ENCODE assay signal across 22 cellular contexts in the genomic region with DNA sequence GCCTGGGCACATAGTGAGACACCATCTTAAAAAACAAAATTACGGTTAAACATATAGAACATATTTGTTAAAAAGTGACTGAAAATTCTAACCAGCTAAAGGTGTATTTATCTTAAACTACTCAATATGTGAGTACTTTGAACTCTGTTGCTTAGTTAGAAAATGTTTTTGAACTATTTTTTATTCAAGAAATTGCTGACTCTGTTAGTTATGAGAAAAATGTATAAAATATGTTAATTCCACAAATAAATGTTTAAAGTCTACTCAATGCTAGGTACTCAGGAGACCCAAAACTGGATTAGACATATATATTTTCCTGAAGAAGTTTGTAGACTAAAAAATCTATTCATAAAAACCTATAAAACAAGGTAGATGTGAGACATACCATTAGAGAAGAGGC. TPM values are rescaled to one million over a fixed set of nuclear protein-coding genes. Genes with fewer than 3 reads are reported as not detected.
A peak's percentile ranks its signal among the peaks of the same experiment; 100 is the strongest.
DNase-seq lines count a peak whose midpoint lies in the region; ATAC-seq, FAIRE-seq and TF ChIP-seq lines count a peak whose summit lies in the region.
"Had no signal": no experiment of that assay in that cellular context is flagged by ENCODE, and none has a peak within 500 bp of the region (broad histone marks: within the 10 kb centered on the region; RNA-seq: fewer than 3 reads in every experiment).

No MANE protein-coding gene starts in this region.

- no peaks in the 10 kb centered on the region for H3K36me3 ChIP-seq in HepG2 (replicated peaks in 1 of 2; ENCODE audit: control insufficient read depth in 1 of 2, insufficient read depth in 2 of 2, low read length in 2 of 2)
- H3K36me3 ChIP-seq in right lobe of liver: no peaks in the 10 kb centered on the region
- no peaks in the 10 kb centered on the region for H3K36me3 ChIP-seq in K562 (ENCODE audit: control insufficient read depth, insufficient read depth, low read length)
- H3K36me3 ChIP-seq in smooth muscle cell (ENCODE audit: low read depth): no peaks in the 10 kb centered on the region
- H3K36me3 ChIP-seq: BE2C, BLaER1 had no signal

- TF ChIP-seq RAD21 in HepG2 (CRISPR knock-in tag; IDR thresholded peaks at IDR 0.05): no peak
- TF ChIP-seq RAD21 in K562 (CRISPR knock-in tag; conservative IDR thresholded peaks at IDR 0.05 in 1 of 2, IDR thresholded peaks at IDR 0.05 in 1 of 2): no peak

- H3K27me3 ChIP-seq in HepG2 (ENCODE audit: control insufficient read depth in 1 of 2, insufficient read depth in 2 of 2, low read length in 2 of 2): peaks cover 0 to 10% of the 10 kb centered on the region in 2 experiments; a peak in 2 of 5 replicates
- no peaks in the 10 kb centered on the region for H3K27me3 ChIP-seq in right lobe of liver
- no peaks in the 10 kb centered on the region; a peak in 1 of 5 replicates for H3K27me3 ChIP-seq in K562 (ENCODE audit: control insufficient read depth in 2 of 2, insufficient read depth in 2 of 2, low read length in 2 of 2)
- no peaks in the 10 kb centered on the region for H3K27me3 ChIP-seq in smooth muscle cell (ENCODE audit: low read depth)
- H3K27me3 ChIP-seq: BLaER1 had no signal

- in situ Hi-C loops in HepG2 (cut with HindIII; ENCODE audit: extremely low pct_ligation_motif_present, low pct_unique_long_range_greater_than_20kb) (loop anchor here (5.0 to 10.0 kb wide), 2 partner anchors 746 to 964 kb away; no protein-coding TSS in a partner anchor), K562 (cut with MboI) (loop anchor here (10.0 to 25.0 kb wide), 2 partner anchors 751 to 954 kb away; no protein-coding TSS in a partner anchor)

- H3K9me1 ChIP-seq in K562 (ENCODE audit: control insufficient read depth, insufficient read depth, low read length): no peaks in the 10 kb centered on the region

- TF ChIP-seq CTCF in HepG2 (CRISPR knock-in tag; IDR thresholded peaks at IDR 0.05) (no peak), right lobe of liver (IDR thresholded peaks at IDR 0.05) (no peak), K562 (IDR thresholded peaks at IDR 0.05 in 2 of 3, conservative IDR thresholded peaks at IDR 0.05 in 1 of 3; ENCODE audit: insufficient read depth in 2 of 3, low read depth in 1 of 3, low read length in 3 of 3) (no peak), smooth muscle cell (IDR thresholded peaks at IDR 0.05; ENCODE audit: borderline replicate concordance, insufficient read depth, poor library complexity, severe bottlenecking) (no peak)

- H4K20me1 ChIP-seq in HepG2 (ENCODE audit: insufficient read depth, low read length) (no peaks in the 10 kb centered on the region), K562 (replicated peaks; ENCODE audit: control insufficient read depth, insufficient read depth, low read length) (no peaks in the 10 kb centered on the region), smooth muscle cell (ENCODE audit: low read depth) (no peaks in the 10 kb centered on the region)
- H4K20me1 ChIP-seq: BLaER1 had no signal

- no peak overlapping the region for H3K4me3 Mint-ChIP-seq in dendritic cell treated with granulocyte-macrophage colony-stimulating factor and Interleukin-4, amounts not matched to agents 40 ng/mL and 50 ng/mL, for 4 days
- no peak overlapping the region for H3K4me3 Mint-ChIP-seq in activated naive CD4-positive, alpha-beta T cell treated with anti-CD3 and anti-CD28 coated beads for 36 hours
- H3K4me3 Mint-ChIP-seq: CD14-positive monocyte; CD4-positive, CD25-positive, alpha-beta regulatory T cell; CD8-positive, alpha-beta memory T cell had no signal

- WGBS in HepG2 (ENCODE audit: low lambda C conversion rate): 81% methylated on average over 1 of the region's 1 CpG
- 85% methylated on average over 1 of the region's 1 CpG for WGBS in right lobe of liver (ENCODE audit: insufficient coverage, low coverage, low lambda C conversion rate, missing lambda C conversion rate)
- WGBS in K562 (ENCODE audit: insufficient coverage, low coverage, missing lambda C conversion rate): 69% methylated on average over 1 of the region's 1 CpG
- 97% methylated on average over 1 of the region's 1 CpG for WGBS in smooth muscle cell (ENCODE audit: low lambda C conversion rate)

- CTCF ChIA-PET in HepG2 (lab: Yijun Ruan, JAX; ENCODE audit: low intra/inter-chr PET ratio, low total read pairs) (interaction anchor here (0.7 to 2.4 kb wide), 9 partner anchors 234 to 1049 kb away, joined by 3 to 24 read pairs (median 5); no protein-coding TSS in a partner anchor), K562 (lab: Yijun Ruan, JAX; ENCODE audit: low intra/inter-chr PET ratio) (interaction anchor here (0.7 kb wide), 1 partner anchor 958 kb away, joined by 4 read pairs; no protein-coding TSS in a partner anchor)
- CTCF ChIA-PET in activated naive CD4-positive, alpha-beta T cell treated with anti-CD3 and anti-CD28 coated beads for 36 hours (lab: Charles Lee): interaction anchor here (0.6 to 1.3 kb wide), 8 partner anchors 17 to 1169 kb away, joined by 3 to 10 read pairs (median 4); no protein-coding TSS in a partner anchor

- no peaks in the 10 kb centered on the region for H3K4me1 Mint-ChIP-seq in dendritic cell treated with granulocyte-macrophage colony-stimulating factor and Interleukin-4, amounts not matched to agents 40 ng/mL and 50 ng/mL, for 4 days (ENCODE audit: low read depth)
- H3K4me1 Mint-ChIP-seq in activated naive CD4-positive, alpha-beta T cell treated with anti-CD3 and anti-CD28 coated beads for 36 hours (ENCODE audit: low read depth): no peaks in the 10 kb centered on the region
- H3K4me1 Mint-ChIP-seq: CD14-positive monocyte; CD4-positive, alpha-beta memory T cell; CD4-positive, CD25-positive, alpha-beta regulatory T cell; CD8-positive, alpha-beta memory T cell had no signal

- 0 out of 2 replicates have a peak, but pooled peaks cover 5% of the 10 kb centered on the region for H3K4me1 ChIP-seq in HepG2 (ENCODE audit: insufficient read depth, low read length)
- no peaks in the 10 kb centered on the region for H3K4me1 ChIP-seq in right lobe of liver
- no peaks in the 10 kb centered on the region for H3K4me1 ChIP-seq in K562 (replicated peaks in 1 of 2; ENCODE audit: control insufficient read depth in 2 of 2, insufficient read depth in 2 of 2, low read length in 2 of 2)
- no peaks in the 10 kb centered on the region for H3K4me1 ChIP-seq in smooth muscle cell (ENCODE audit: low read depth)
- H3K4me1 ChIP-seq: BE2C, BLaER1 had no signal

- DNase-seq in HepG2 (ENCODE audit: low spot score): no peak
- no peak for DNase-seq in right lobe of liver
- no peak for DNase-seq in K562 (ENCODE audit: extremely low read depth in 1 of 4, low spot score in 3 of 4)
- DNase-seq in smooth muscle cell (lab: John Stamatoyannopoulos, UW; ENCODE audit: unreplicated experiment): no peak
- no peak for DNase-seq in activated naive CD4-positive, alpha-beta T cell treated with anti-CD3 and anti-CD28 coated beads for 36 hours
- no peak for DNase-seq in stimulated activated CD4-positive, alpha-beta T cell treated with anti-CD3 and anti-CD28 coated beads, Interleukin-1b, Interleukin-23, amount 100 ng/mL, for 48 hours
- DNase-seq: BE2C, C1 segment of cervical spinal cord, GF-D8 had no signal

- H3K4me2 ChIP-seq in HepG2 (ENCODE audit: low read depth, low read length): no peak overlapping the region
- no peak overlapping the region for H3K4me2 ChIP-seq in K562 (ENCODE audit: insufficient read depth, low read length)
- no peak overlapping the region for H3K4me2 ChIP-seq in smooth muscle cell
- H3K4me2 ChIP-seq: BLaER1 had no signal

- TF ChIP-seq EP300 in HepG2 (IDR thresholded peaks at IDR 0.05; ENCODE audit: low read depth in 2 of 2, low read length in 2 of 2) (no peak), HepG2 (CRISPR knock-in tag; IDR thresholded peaks at IDR 0.05; ENCODE audit: borderline replicate concordance) (no peak), K562 (IDR thresholded peaks at IDR 0.05; ENCODE audit: low read length) (no peak)

- no TSS peak for BruUV-seq in HepG2 (replicated peaks; lab: Mats Ljungman, UMichigan)
- BruUV-seq in K562 (replicated peaks; lab: Mats Ljungman, UMichigan): no TSS peak

- H3K36me3 Mint-ChIP-seq in dendritic cell treated with granulocyte-macrophage colony-stimulating factor and Interleukin-4, amounts not matched to agents 40 ng/mL and 50 ng/mL, for 4 days (ENCODE audit: low read depth): no peaks in the 10 kb centered on the region
- no peaks in the 10 kb centered on the region for H3K36me3 Mint-ChIP-seq in activated naive CD4-positive, alpha-beta T cell treated with anti-CD3 and anti-CD28 coated beads for 36 hours (ENCODE audit: low read depth)
- H3K36me3 Mint-ChIP-seq: CD14-positive monocyte; CD4-positive, alpha-beta memory T cell; CD4-positive, CD25-positive, alpha-beta regulatory T cell; CD8-positive, alpha-beta memory T cell had no signal

- ATAC-seq in HepG2: no peak
- no peak for ATAC-seq in right lobe of liver
- no peak for ATAC-seq in K562
- ATAC-seq in HG02759 (IDR thresholded peaks at IDR 0.05; ENCODE audit: unreplicated experiment): no peak

- H3F3A ChIP-seq in smooth muscle cell (ENCODE audit: low read depth): no peaks in the 10 kb centered on the region

- H3K9ac ChIP-seq in HepG2 (ENCODE audit: insufficient read depth, low read depth, low read length) (no peak overlapping the region), K562 (ENCODE audit: insufficient read depth in 1 of 2, low read depth in 2 of 2, low read length in 2 of 2) (no peak overlapping the region), smooth muscle cell (ENCODE audit: low read depth) (no peak overlapping the region)
- H3K9ac ChIP-seq: BLaER1 had no signal

- no peaks in the 10 kb centered on the region for H3K79me2 ChIP-seq in HepG2 (ENCODE audit: insufficient read depth, low read length)
- no peaks in the 10 kb centered on the region for H3K79me2 ChIP-seq in K562 (ENCODE audit: control insufficient read depth, insufficient read depth, low read length)
- no peaks in the 10 kb centered on the region for H3K79me2 ChIP-seq in smooth muscle cell (ENCODE audit: low read depth)

- H2AFZ ChIP-seq in HepG2 (ENCODE audit: low read length): no peak overlapping the region
- no peak overlapping the region for H2AFZ ChIP-seq in K562 (ENCODE audit: low read depth, low read length)
- H2AFZ ChIP-seq in smooth muscle cell (ENCODE audit: low read depth): peak overlapping the region; percentile 1

- FAIRE-seq in HepG2 (lab: Jason Lieb, UNC) (no peak), K562 (lab: Jason Lieb, UNC) (no peak)
- FAIRE-seq: GM12891, GM19239 had no signal

- peak overlapping the region; percentile 16 for H3K27ac Mint-ChIP-seq in dendritic cell treated with granulocyte-macrophage colony-stimulating factor and Interleukin-4, amounts not matched to agents 40 ng/mL and 50 ng/mL, for 4 days
- H3K27ac Mint-ChIP-seq in activated naive CD4-positive, alpha-beta T cell treated with anti-CD3 and anti-CD28 coated beads for 36 hours: no peak overlapping the region
- H3K27ac Mint-ChIP-seq: CD4-positive, CD25-positive, alpha-beta regulatory T cell had no signal

- H3K27ac ChIP-seq in HepG2 (ENCODE audit: extremely low read length, insufficient read depth, low read length) (no peak overlapping the region), right lobe of liver (no peak overlapping the region), K562 (ENCODE audit: extremely low read depth, low read depth, low read length) (no peak overlapping the region), smooth muscle cell (ENCODE audit: low read depth) (no peak overlapping the region)
- H3K27ac ChIP-seq: 22Rv1, BLaER1 had no signal

- intact Hi-C loops in HepG2 (cut with micrococcal nuclease; ENCODE audit: unreplicated experiment) (loop anchor here (1.0 to 10.0 kb wide), 8 partner anchors 50 to 1050 kb away; a partner anchor contains a TSS), right lobe of liver (cut with DNase I) (loop anchor here in 1 of 2 donors (5.0 kb wide), 1 partner anchor 741 kb away; no protein-coding TSS in a partner anchor), K562 (cut with micrococcal nuclease) (loop anchor here (5.0 to 10.0 kb wide), 2 partner anchors 274 to 741 kb away; no protein-coding TSS in a partner anchor)
- intact Hi-C loops in dendritic cell treated with granulocyte-macrophage colony-stimulating factor and Interleukin-4, amounts not matched to agents 40 ng/mL and 50 ng/mL, for 4 days (cut with micrococcal nuclease): loop anchor here (1.0 to 10.0 kb wide), 3 partner anchors 414 to 744 kb away; no protein-coding TSS in a partner anchor
- intact Hi-C loops in activated naive CD4-positive, alpha-beta T cell treated with anti-CD3 and anti-CD28 coated beads for 36 hours (cut with micrococcal nuclease): loop anchor here (1.0 to 2.0 kb wide), 4 partner anchors 416 to 1049 kb away; no protein-coding TSS in a partner anchor

- H3K9me3 ChIP-seq in HepG2 (ENCODE audit: low read length) (no peaks in the 10 kb centered on the region), right lobe of liver (no peaks in the 10 kb centered on the region), K562 (replicated peaks; ENCODE audit: control insufficient read depth, insufficient read depth, low read depth, low read length) (no peaks in the 10 kb centered on the region), smooth muscle cell (replicated peaks; ENCODE audit: low read depth) (no peaks in the 10 kb centered on the region)
- H3K9me3 ChIP-seq: BE2C, BLaER1 had no signal

- H3K9me3 Mint-ChIP-seq in dendritic cell treated with granulocyte-macrophage colony-stimulating factor and Interleukin-4, amounts not matched to agents 40 ng/mL and 50 ng/mL, for 4 days: no peaks in the 10 kb centered on the region
- no peaks in the 10 kb centered on the region for H3K9me3 Mint-ChIP-seq in activated naive CD4-positive, alpha-beta T cell treated with anti-CD3 and anti-CD28 coated beads for 36 hours
- H3K9me3 Mint-ChIP-seq: CD4-positive, alpha-beta memory T cell; CD4-positive, CD25-positive, alpha-beta regulatory T cell; CD8-positive, alpha-beta memory T cell had no signal

- H3K27me3 Mint-ChIP-seq in dendritic cell treated with granulocyte-macrophage colony-stimulating factor and Interleukin-4, amounts not matched to agents 40 ng/mL and 50 ng/mL, for 4 days: peaks cover 14% of the 10 kb centered on the region
- no peaks in the 10 kb centered on the region for H3K27me3 Mint-ChIP-seq in activated naive CD4-positive, alpha-beta T cell treated with anti-CD3 and anti-CD28 coated beads for 36 hours (ENCODE audit: low read depth)

- TF ChIP-seq POLR2A in HepG2 (IDR thresholded peaks at IDR 0.05; ENCODE audit: insufficient read depth in 1 of 2, low read depth in 2 of 2, low read length in 2 of 2) (no peak), right lobe of liver (IDR thresholded peaks at IDR 0.05) (no peak), K562 (conservative IDR thresholded peaks at IDR 0.05) (no peak)

- no peak overlapping the region for H3K4me3 ChIP-seq in HepG2 (replicated peaks in 1 of 3; ENCODE audit: insufficient read depth in 1 of 3, low read depth in 2 of 3, low read length in 3 of 3)
- H3K4me3 ChIP-seq in right lobe of liver: no peak overlapping the region
- no peak overlapping the region for H3K4me3 ChIP-seq in K562
- no peak overlapping the region for H3K4me3 ChIP-seq in smooth muscle cell
- H3K4me3 ChIP-seq: BLaER1 had no signal

- POLR2A ChIA-PET in HepG2 (lab: Yijun Ruan, JAX): no interaction called here
- POLR2A ChIA-PET in K562 (lab: Yijun Ruan, JAX): no interaction called here

RNA-seq across cellular contexts. Expression of a gene that starts 23.0 kb away (rescaled TPM):
- total RNA-seq in HepG2 (2016; rRNA removed; fragmentation: Illumina TruSeq; extraction: Trizol) (not detected in 2 replicates), right lobe of liver (not detected), K562 (2014; rRNA removed) (not detected in 2 replicates), K562 (2014; rRNA removed; fragmentation: Illumina TruSeq; extraction: Trizol) (not detected in 2 replicates), K562 (2015; rRNA removed; fragmentation: Illumina TruSeq; extraction: Trizol) (not detected in 2 replicates), K562 (2021) (not detected in 2 replicates), smooth muscle cell (not detected in 2 replicates)
- not detected in 2 replicates for total RNA-seq in HepG2 (2016; cell fraction: cytosol; rRNA removed; fragmentation: Illumina TruSeq; extraction: Trizol; ENCODE audit: low read depth)
- not detected in 2 replicates for total RNA-seq in HepG2 (2016; cell fraction: insoluble cytoplasmic fraction; rRNA removed; fragmentation: Illumina TruSeq; extraction: Trizol)
- total RNA-seq in HepG2 (2016; cell fraction: membrane; rRNA removed; fragmentation: Illumina TruSeq; extraction: Trizol): not detected in 2 replicates
- total RNA-seq in HepG2 (2016; cell fraction: nucleus; rRNA removed; fragmentation: Illumina TruSeq; extraction: Trizol): not detected in 2 replicates
- polyA plus RNA-seq in HepG2 (2011; rRNA removed) (not detected in 2 replicates), K562 (2011; rRNA removed) (not detected in 2 replicates), K562 (2014; fragmentation: Illumina TruSeq; extraction: Trizol) (not detected in 2 replicates), K562 (2014; fragmentation: Nextera tagmentation; extraction: Ambion mirVana) (not detected), K562 (2014; rRNA removed) (not detected in 2 replicates), smooth muscle cell (not detected in 2 replicates)
- polyA plus RNA-seq in HepG2 (2011; cell fraction: cytosol; rRNA removed): not detected in 2 replicates
- polyA plus RNA-seq in HepG2 (2011; cell fraction: nucleus; rRNA removed): not detected in 2 replicates
- polyA plus RNA-seq in HepG2 (2012): not detected in 2 replicates
- polyA plus RNA-seq in HepG2 (2016; cell fraction: cytosol; fragmentation: Illumina TruSeq; extraction: Trizol; ENCODE audit: low read depth): not detected in 2 replicates
- not detected in 2 replicates for polyA plus RNA-seq in HepG2 (2016; cell fraction: insoluble cytoplasmic fraction; fragmentation: Illumina TruSeq; extraction: Trizol; ENCODE audit: low read depth)
- polyA plus RNA-seq in HepG2 (2016; cell fraction: membrane; fragmentation: Illumina TruSeq; extraction: Trizol; ENCODE audit: low read depth): not detected in 2 replicates
- polyA plus RNA-seq in HepG2 (2016; cell fraction: nucleus; fragmentation: Illumina TruSeq; extraction: Trizol; ENCODE audit: insufficient read depth, low read depth): not detected in 2 replicates
- not detected in 2 replicates for polyA minus RNA-seq in HepG2 (2011; rRNA and poly(A)+ RNA removed; ENCODE audit: low replicate concordance)
- not detected in 2 replicates for polyA minus RNA-seq in HepG2 (2011; cell fraction: cytosol; rRNA and poly(A)+ RNA removed)
- not detected in 2 replicates for polyA minus RNA-seq in HepG2 (2011; cell fraction: nucleus; rRNA and poly(A)+ RNA removed)
- not detected in 2 replicates for total RNA-seq in K562 (2011; cell fraction: chromatin; rRNA removed; ENCODE audit: low replicate concordance)
- not detected in 2 replicates for total RNA-seq in K562 (2011; cell fraction: nucleolus; rRNA removed)
- total RNA-seq in K562 (2011; cell fraction: nucleoplasm; rRNA removed): not detected in 2 replicates
- polyA plus RNA-seq in K562 (2011; cell fraction: cytosol; rRNA removed): not detected in 2 replicates
- not detected in 2 replicates for polyA plus RNA-seq in K562 (2011; cell fraction: nucleus; rRNA removed)
- not detected in 2 replicates for polyA plus RNA-seq in K562 (2012)
- not detected in 2 replicates for polyA minus RNA-seq in K562 (2011; rRNA and poly(A)+ RNA removed)
- polyA minus RNA-seq in K562 (2011; cell fraction: cytosol; rRNA and poly(A)+ RNA removed): not detected in 2 replicates
- polyA minus RNA-seq in K562 (2011; cell fraction: nucleus; rRNA and poly(A)+ RNA removed): not detected in 2 replicates
- not detected for total RNA-seq in activated naive CD4-positive, alpha-beta T cell treated with anti-CD3 and anti-CD28 coated beads for 36 hours
- total RNA-seq: A172; A673; CD4-positive, alpha-beta memory T cell; CD4-positive, CD25-positive, alpha-beta regulatory T cell; CD8-positive, alpha-beta memory T cell had no signal
- polyA plus RNA-seq: AG04450; CD4-positive, alpha-beta memory T cell; CD4-positive, CD25-positive, alpha-beta regulatory T cell; CD8-positive, alpha-beta memory T cell had no signal

RNA-seq across cellular contexts. Expression of a gene that starts 50.3 kb away (rescaled TPM):
- 44.1 and 67.1 TPM in 2 replicates for total RNA-seq in HepG2 (2016; rRNA removed; fragmentation: Illumina TruSeq; extraction: Trizol)
- total RNA-seq in HepG2 (2016; cell fraction: cytosol; rRNA removed; fragmentation: Illumina TruSeq; extraction: Trizol; ENCODE audit: low read depth): 2.8 and 3.6 TPM in 2 replicates
- 46.0 and 66.8 TPM in 2 replicates for total RNA-seq in HepG2 (2016; cell fraction: insoluble cytoplasmic fraction; rRNA removed; fragmentation: Illumina TruSeq; extraction: Trizol)
- 11.2 and 11.4 TPM in 2 replicates for total RNA-seq in HepG2 (2016; cell fraction: membrane; rRNA removed; fragmentation: Illumina TruSeq; extraction: Trizol)
- total RNA-seq in HepG2 (2016; cell fraction: nucleus; rRNA removed; fragmentation: Illumina TruSeq; extraction: Trizol): 89.2 and 90.0 TPM in 2 replicates
- 15.8 and 21.3 TPM in 2 replicates for polyA plus RNA-seq in HepG2 (2011; rRNA removed)
- polyA plus RNA-seq in HepG2 (2011; cell fraction: cytosol; rRNA removed): 8.7 and 14.2 TPM in 2 replicates
- polyA plus RNA-seq in HepG2 (2011; cell fraction: nucleus; rRNA removed): 7.1 and 8.2 TPM in 2 replicates
- 16.0 and 24.2 TPM in 2 replicates for polyA plus RNA-seq in HepG2 (2012)
- polyA plus RNA-seq in HepG2 (2016; cell fraction: cytosol; fragmentation: Illumina TruSeq; extraction: Trizol; ENCODE audit: low read depth): 2.0 and 2.5 TPM in 2 replicates
- 46.1 and 49.1 TPM in 2 replicates for polyA plus RNA-seq in HepG2 (2016; cell fraction: insoluble cytoplasmic fraction; fragmentation: Illumina TruSeq; extraction: Trizol; ENCODE audit: low read depth)
- polyA plus RNA-seq in HepG2 (2016; cell fraction: membrane; fragmentation: Illumina TruSeq; extraction: Trizol; ENCODE audit: low read depth): 7.5 and 7.8 TPM in 2 replicates
- polyA plus RNA-seq in HepG2 (2016; cell fraction: nucleus; fragmentation: Illumina TruSeq; extraction: Trizol; ENCODE audit: insufficient read depth, low read depth): 24.3 and 24.6 TPM in 2 replicates
- polyA minus RNA-seq in HepG2 (2011; rRNA and poly(A)+ RNA removed; ENCODE audit: low replicate concordance): 3.7 and 19.6 TPM in 2 replicates
- polyA minus RNA-seq in HepG2 (2011; cell fraction: cytosol; rRNA and poly(A)+ RNA removed): 16.4 and 17.6 TPM in 2 replicates
- polyA minus RNA-seq in HepG2 (2011; cell fraction: nucleus; rRNA and poly(A)+ RNA removed): 89.0 and 103 TPM in 2 replicates
- total RNA-seq in right lobe of liver: 1 to 10 TPM; 6.3 to 9.5 (median 7.2) TPM
- 14.5 and 26.8 TPM in 2 replicates for total RNA-seq in K562 (2011; cell fraction: chromatin; rRNA removed; ENCODE audit: low replicate concordance)
- 7.5 and 8.6 TPM in 2 replicates for total RNA-seq in K562 (2011; cell fraction: nucleolus; rRNA removed)
- total RNA-seq in K562 (2011; cell fraction: nucleoplasm; rRNA removed): 12.7 and 16.0 TPM in 2 replicates
- total RNA-seq in K562 (2014; rRNA removed): 4.5 and 5.4 TPM in 2 replicates
- 8.7 and 9.6 TPM in 2 replicates for total RNA-seq in K562 (2014; rRNA removed; fragmentation: Illumina TruSeq; extraction: Trizol)
- total RNA-seq in K562 (2015; rRNA removed; fragmentation: Illumina TruSeq; extraction: Trizol): 6.5 and 7.8 TPM in 2 replicates
- total RNA-seq in K562 (2021): 5.5 and 6.6 TPM in 2 replicates
- polyA plus RNA-seq in K562 (2011; rRNA removed): 5.9 and 7.7 TPM in 2 replicates
- 1.5 and 3.4 TPM in 2 replicates for polyA plus RNA-seq in K562 (2011; cell fraction: cytosol; rRNA removed)
- 2.1 TPM in 2 replicates for polyA plus RNA-seq in K562 (2011; cell fraction: nucleus; rRNA removed)
- polyA plus RNA-seq in K562 (2012): 3.7 and 4.3 TPM in 2 replicates
- 4.8 and 5.8 TPM in 2 replicates for polyA plus RNA-seq in K562 (2014; fragmentation: Illumina TruSeq; extraction: Trizol)
- polyA plus RNA-seq in K562 (2014; fragmentation: Nextera tagmentation; extraction: Ambion mirVana): 1 to 10 TPM; 3.2 to 3.6 TPM
- polyA plus RNA-seq in K562 (2014; rRNA removed): 4.7 and 6.1 TPM in 2 replicates
- 10.0 and 15.6 TPM in 2 replicates for polyA minus RNA-seq in K562 (2011; rRNA and poly(A)+ RNA removed)
- 1.9 and 4.0 TPM in 2 replicates for polyA minus RNA-seq in K562 (2011; cell fraction: cytosol; rRNA and poly(A)+ RNA removed)
- 8.3 and 16.9 TPM in 2 replicates for polyA minus RNA-seq in K562 (2011; cell fraction: nucleus; rRNA and poly(A)+ RNA removed)
- 9.1 and 11.5 TPM in 2 replicates for total RNA-seq in smooth muscle cell
- polyA plus RNA-seq in smooth muscle cell: 11.7 and 15.1 TPM in 2 replicates
- 10 to 100 TPM; 11.5 to 13.5 TPM for total RNA-seq in activated naive CD4-positive, alpha-beta T cell treated with anti-CD3 and anti-CD28 coated beads for 36 hours

RNA-seq across cellular contexts. Expression of a gene that starts 53.5 kb away (rescaled TPM):
- total RNA-seq in HepG2 (2016; rRNA removed; fragmentation: Illumina TruSeq; extraction: Trizol): 49.8 and 68.8 TPM in 2 replicates
- total RNA-seq in HepG2 (2016; cell fraction: cytosol; rRNA removed; fragmentation: Illumina TruSeq; extraction: Trizol; ENCODE audit: low read depth): 29.9 and 37.9 TPM in 2 replicates
- total RNA-seq in HepG2 (2016; cell fraction: insoluble cytoplasmic fraction; rRNA removed; fragmentation: Illumina TruSeq; extraction: Trizol): 53.1 and 63.5 TPM in 2 replicates
- 110 and 116 TPM in 2 replicates for total RNA-seq in HepG2 (2016; cell fraction: membrane; rRNA removed; fragmentation: Illumina TruSeq; extraction: Trizol)
- 23.2 and 25.1 TPM in 2 replicates for total RNA-seq in HepG2 (2016; cell fraction: nucleus; rRNA removed; fragmentation: Illumina TruSeq; extraction: Trizol)
- polyA plus RNA-seq in HepG2 (2011; rRNA removed): 22.3 and 22.5 TPM in 2 replicates
- 29.0 and 29.5 TPM in 2 replicates for polyA plus RNA-seq in HepG2 (2011; cell fraction: cytosol; rRNA removed)
- polyA plus RNA-seq in HepG2 (2011; cell fraction: nucleus; rRNA removed): 12.9 and 15.9 TPM in 2 replicates
- polyA plus RNA-seq in HepG2 (2012): 22.3 and 30.1 TPM in 2 replicates
- 23.7 and 37.0 TPM in 2 replicates for polyA plus RNA-seq in HepG2 (2016; cell fraction: cytosol; fragmentation: Illumina TruSeq; extraction: Trizol; ENCODE audit: low read depth)
- 61.0 and 63.9 TPM in 2 replicates for polyA plus RNA-seq in HepG2 (2016; cell fraction: insoluble cytoplasmic fraction; fragmentation: Illumina TruSeq; extraction: Trizol; ENCODE audit: low read depth)
- polyA plus RNA-seq in HepG2 (2016; cell fraction: membrane; fragmentation: Illumina TruSeq; extraction: Trizol; ENCODE audit: low read depth): 76.4 and 78.9 TPM in 2 replicates
- 28.5 and 28.7 TPM in 2 replicates for polyA plus RNA-seq in HepG2 (2016; cell fraction: nucleus; fragmentation: Illumina TruSeq; extraction: Trizol; ENCODE audit: insufficient read depth, low read depth)
- 7.0 and 35.4 TPM in 2 replicates for polyA minus RNA-seq in HepG2 (2011; rRNA and poly(A)+ RNA removed; ENCODE audit: low replicate concordance)
- 28.0 and 32.8 TPM in 2 replicates for polyA minus RNA-seq in HepG2 (2011; cell fraction: cytosol; rRNA and poly(A)+ RNA removed)
- 26.9 and 32.9 TPM in 2 replicates for polyA minus RNA-seq in HepG2 (2011; cell fraction: nucleus; rRNA and poly(A)+ RNA removed)
- 10 to 100 TPM in 4 of 6 experiments, 1 to 10 TPM in 2; 8.1 to 20.0 (median 11.8) TPM for total RNA-seq in right lobe of liver
- total RNA-seq in K562 (2011; cell fraction: chromatin; rRNA removed; ENCODE audit: low replicate concordance): 4.3 and 9.8 TPM in 2 replicates
- total RNA-seq in K562 (2011; cell fraction: nucleolus; rRNA removed): 8.8 and 10.3 TPM in 2 replicates
- total RNA-seq in K562 (2011; cell fraction: nucleoplasm; rRNA removed): 9.5 and 18.9 TPM in 2 replicates
- 24.1 and 30.5 TPM in 2 replicates for total RNA-seq in K562 (2014; rRNA removed)
- total RNA-seq in K562 (2014; rRNA removed; fragmentation: Illumina TruSeq; extraction: Trizol): 16.7 and 17.9 TPM in 2 replicates
- 17.0 and 18.2 TPM in 2 replicates for total RNA-seq in K562 (2015; rRNA removed; fragmentation: Illumina TruSeq; extraction: Trizol)
- 15.2 and 16.6 TPM in 2 replicates for total RNA-seq in K562 (2021)
- polyA plus RNA-seq in K562 (2011; rRNA removed): 9.8 and 13.4 TPM in 2 replicates
- polyA plus RNA-seq in K562 (2011; cell fraction: cytosol; rRNA removed): 15.2 and 20.1 TPM in 2 replicates
- 3.4 and 5.6 TPM in 2 replicates for polyA plus RNA-seq in K562 (2011; cell fraction: nucleus; rRNA removed)
- 8.2 and 12.3 TPM in 2 replicates for polyA plus RNA-seq in K562 (2012)
- 13.4 and 15.4 TPM in 2 replicates for polyA plus RNA-seq in K562 (2014; fragmentation: Illumina TruSeq; extraction: Trizol)
- polyA plus RNA-seq in K562 (2014; fragmentation: Nextera tagmentation; extraction: Ambion mirVana): 1 to 10 TPM; 3.8 to 4.8 TPM
- polyA plus RNA-seq in K562 (2014; rRNA removed): 16.0 and 19.4 TPM in 2 replicates
- polyA minus RNA-seq in K562 (2011; rRNA and poly(A)+ RNA removed): 18.4 and 23.4 TPM in 2 replicates
- 8.7 and 14.1 TPM in 2 replicates for polyA minus RNA-seq in K562 (2011; cell fraction: cytosol; rRNA and poly(A)+ RNA removed)
- 9.3 and 12.3 TPM in 2 replicates for polyA minus RNA-seq in K562 (2011; cell fraction: nucleus; rRNA and poly(A)+ RNA removed)
- 30.0 and 30.4 TPM in 2 replicates for total RNA-seq in smooth muscle cell
- 8.1 and 8.6 TPM in 2 replicates for polyA plus RNA-seq in smooth muscle cell
- 10 to 100 TPM; 12.9 to 13.3 TPM for total RNA-seq in activated naive CD4-positive, alpha-beta T cell treated with anti-CD3 and anti-CD28 coated beads for 36 hours
